Comparison of ENCODE assay signal across 21 cellular contexts in genomic region chr19:31262673-31263308, GRCh38.
DNase-seq lines count a peak whose midpoint lies in the region; FAIRE-seq and TF ChIP-seq lines count a peak whose summit lies in the region.
"Had no signal": no experiment of that assay in that cellular context is flagged by ENCODE, and none has a peak within 500 bp of the region (broad histone marks: within the 10 kb centered on the region; RNA-seq: fewer than 3 reads in every experiment).

No MANE protein-coding gene starts in this region.

- H3K9me3 Mint-ChIP-seq in HFFc6 (peaks cover 9% of the 10 kb centered on the region; the same call in 1 of the 2 replicates), brain (peaks cover 0 to 3% (median 0%) of the 10 kb centered on the region in 5 experiments)
- H3K9me3 Mint-ChIP-seq: mesothelial cell of epicardium, T-cell had no signal

- no peaks in the 10 kb centered on the region for H3K79me2 ChIP-seq in OCI-LY7 (ENCODE audit: insufficient read depth, low read depth, low read length)

- H2AFZ ChIP-seq in OCI-LY7 (ENCODE audit: low read length): no peak overlapping the region

- H3K36me3 ChIP-seq in kidney (ENCODE audit: control insufficient read depth in 1 of 2, insufficient read depth in 2 of 2, low read length in 2 of 2): no peaks in the 10 kb centered on the region
- H3K36me3 ChIP-seq in skeletal muscle satellite cell (ENCODE audit: insufficient read depth, low read length): no peaks in the 10 kb centered on the region
- no peaks in the 10 kb centered on the region for H3K36me3 ChIP-seq in OCI-LY7 (ENCODE audit: insufficient read depth, low read length)
- H3K36me3 ChIP-seq: colonic mucosa, right atrium auricular region, transverse colon had no signal

- POLR2A ChIA-PET in OCI-LY7 (lab: Charles Lee): no interaction called here

- H3K4me3 ChIP-seq in kidney (ENCODE audit: low read length in 2 of 2) (no peak overlapping the region), skeletal muscle satellite cell (ENCODE audit: low read length) (peak overlapping the region; percentile 55), OCI-LY7 (ENCODE audit: low read depth, low read length, poor library complexity, severe bottlenecking) (no peak overlapping the region)
- H3K4me3 ChIP-seq: colonic mucosa, right atrium auricular region, transverse colon had no signal

- H3K27me3 ChIP-seq in skeletal muscle satellite cell (ENCODE audit: control insufficient read depth, insufficient read depth, low read length): no peaks in the 10 kb centered on the region
- H3K27me3 ChIP-seq: colonic mucosa, right atrium auricular region, transverse colon had no signal

- H3K9me3 ChIP-seq in kidney (ENCODE audit: control insufficient read depth in 1 of 2, low read length in 2 of 2): no peaks in the 10 kb centered on the region
- no peaks in the 10 kb centered on the region for H3K9me3 ChIP-seq in skeletal muscle satellite cell (replicated peaks; ENCODE audit: low read length)
- no peaks in the 10 kb centered on the region for H3K9me3 ChIP-seq in OCI-LY7 (ENCODE audit: low read length)
- H3K9me3 ChIP-seq: Caco-2, colonic mucosa, right atrium auricular region, transverse colon had no signal

- H3K4me3 Mint-ChIP-seq in HFFc6 (peak overlapping the region; percentile 64; the same call in 1 of the 2 replicates), brain (peak overlapping the region in 2 of 5 experiments; percentile 19 to 41)
- H3K4me3 Mint-ChIP-seq: mesothelial cell of epicardium, T-cell had no signal

- H3K9ac ChIP-seq in kidney (ENCODE audit: low read length in 2 of 2): no peak overlapping the region
- H3K9ac ChIP-seq in skeletal muscle satellite cell (ENCODE audit: low read depth, low read length): peak overlapping the region; percentile 77

- intact Hi-C loops in kidney (cut with DNase I) (no loop called here), OCI-LY7 (cut with micrococcal nuclease; ENCODE audit: unreplicated experiment) (no loop called here)

- DNase-seq in HFFc6 (no peak), kidney (peak; percentile 63), superior temporal gyrus (ENCODE audit: extremely low spot score) (no peak), anterior cingulate cortex (lab: John Stamatoyannopoulos, UW) (no peak), OCI-LY7 (ENCODE audit: low spot score) (no peak)
- DNase-seq in activated CD4-positive, alpha-beta T cell treated with anti-CD3 and anti-CD28 coated beads for 1 hour: no peak
- DNase-seq: activated naive CD4-positive, alpha-beta T cell treated with anti-CD3 and anti-CD28 coated beads, Interleukin-2, amount 50 U/mL, for 16 hours; Caco-2; hippocampal formation; Karpas-422; NCI-H1092 treated with DMSO at 0.1 percent for 48 hours; NCI-H510A; stimulated activated naive CD4-positive, alpha-beta T cell; T-cell; transverse colon had no signal

- H3K27ac ChIP-seq in kidney (ENCODE audit: low read depth in 2 of 2, low read length in 2 of 2) (no peak overlapping the region), OCI-LY7 (ENCODE audit: low read depth, low read length, poor library complexity, severe bottlenecking) (no peak overlapping the region)
- H3K27ac ChIP-seq: colonic mucosa, right atrium auricular region had no signal

- CTCF ChIA-PET in OCI-LY7 (lab: Charles Lee; ENCODE audit: unreplicated experiment): no interaction called here

- H3K27ac Mint-ChIP-seq in HFFc6 (peak overlapping the region; percentile 58; the same call in 1 of the 2 replicates), brain (peak overlapping the region in 3 of 5 experiments; percentile 71 to 75 (median 75))
- H3K27ac Mint-ChIP-seq: mesothelial cell of epicardium, T-cell had no signal

- H3K27me3 Mint-ChIP-seq in HFFc6 (ENCODE audit: insufficient read depth) (no peaks in the 10 kb centered on the region; the same call in 1 of the 2 replicates), brain (peaks cover 4% of the 10 kb centered on the region)

- H3K4me2 ChIP-seq in skeletal muscle satellite cell (ENCODE audit: low read length): peak overlapping the region; percentile 75
- no peak overlapping the region for H3K4me2 ChIP-seq in OCI-LY7 (ENCODE audit: low read length)

- H4K20me1 ChIP-seq in OCI-LY7 (ENCODE audit: insufficient read depth, low read length): no peaks in the 10 kb centered on the region

- no TSS peak for BruUV-seq in OCI-LY7 (replicated peaks; lab: Mats Ljungman, UMichigan)

- H3K36me3 Mint-ChIP-seq in HFFc6 (ENCODE audit: low read depth): peaks cover 11% of the 10 kb centered on the region
- H3K36me3 Mint-ChIP-seq in brain: no peaks in the 10 kb centered on the region
- H3K36me3 Mint-ChIP-seq: mesothelial cell of epicardium, T-cell had no signal

- H3K4me1 Mint-ChIP-seq in HFFc6 (ENCODE audit: low read depth) (peaks cover 16% of the 10 kb centered on the region), brain (peaks cover 34% of the 10 kb centered on the region)

- H3K9me2 ChIP-seq in OCI-LY7 (ENCODE audit: insufficient read depth, low read length): no peaks in the 10 kb centered on the region

- TF ChIP-seq CTCF in HFFc6 (IDR thresholded peaks at IDR 0.05): no peak
- no peak for TF ChIP-seq CTCF in brain (conservative IDR thresholded peaks at IDR 0.05)
- no peak for TF ChIP-seq CTCF in kidney (IDR thresholded peaks at IDR 0.05; ENCODE audit: borderline replicate concordance, extremely low read depth, insufficient read depth)
- no peak for TF ChIP-seq CTCF in OCI-LY7 (conservative IDR thresholded peaks at IDR 0.05; ENCODE audit: low read length)

- H3K4me1 ChIP-seq in kidney (ENCODE audit: control insufficient read depth in 1 of 2, insufficient read depth in 1 of 2, low read depth in 1 of 2, low read length in 2 of 2) (no peaks in the 10 kb centered on the region), skeletal muscle satellite cell (ENCODE audit: control insufficient read depth, insufficient read depth, low read length) (peaks cover 36% of the 10 kb centered on the region), OCI-LY7 (ENCODE audit: insufficient read depth, low read length, poor library complexity, severe bottlenecking) (no peaks in the 10 kb centered on the region)
- H3K4me1 ChIP-seq: Caco-2, colonic mucosa had no signal

- no peak for FAIRE-seq in kidney (lab: Jason Lieb, UNC)
- FAIRE-seq: GM18507 had no signal
